ENCODE assay signal across 8 cellular contexts in the genomic region with DNA sequence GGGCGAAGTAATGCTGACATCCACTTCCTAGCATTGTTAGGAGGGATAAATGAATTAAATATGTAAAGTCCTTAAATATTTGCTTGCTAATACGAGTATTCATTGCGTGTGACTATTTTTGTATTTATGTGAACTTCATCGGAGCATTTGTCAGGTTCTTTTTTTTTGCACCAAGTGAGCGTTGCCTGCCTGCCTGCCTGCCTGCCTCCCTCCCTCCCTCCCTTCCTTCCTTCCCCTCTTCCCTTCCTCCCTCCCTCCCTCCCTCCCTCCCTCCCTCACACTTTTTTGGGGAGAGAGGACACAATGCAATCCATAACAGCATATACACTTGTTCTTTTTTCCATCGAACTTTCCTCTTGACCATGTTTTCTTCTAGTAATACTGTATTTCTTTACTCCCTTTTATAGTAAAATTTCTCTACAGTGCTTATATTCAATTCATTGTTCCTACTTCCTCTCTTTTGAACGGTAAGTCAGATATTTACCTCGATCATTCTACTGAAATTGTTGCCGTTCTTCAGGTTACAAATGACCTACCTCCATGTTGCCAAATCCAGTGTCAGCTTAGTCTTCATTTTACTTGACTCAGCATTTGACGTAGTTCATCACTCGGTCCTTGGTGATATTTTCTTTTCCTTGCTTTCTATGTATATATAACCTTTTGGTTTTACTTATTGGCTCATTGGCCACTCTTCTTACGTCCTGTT. TPM values are rescaled to one million over a fixed set of nuclear protein-coding genes. Genes with fewer than 3 reads are reported as not detected.
DNase-seq lines count a peak whose midpoint lies in the region; ATAC-seq, FAIRE-seq and TF ChIP-seq lines count a peak whose summit lies in the region.

No MANE protein-coding gene starts in this region.

- H3K36me3 ChIP-seq in mammary epithelial cell (ENCODE audit: insufficient read depth, low read length) (no peaks in the 10 kb centered on the region), keratinocyte (ENCODE audit: control insufficient read depth in 2 of 2, extremely low read depth in 1 of 2, insufficient read depth in 2 of 2, low read length in 2 of 2) (no peaks in the 10 kb centered on the region)

- H4K20me1 ChIP-seq in mammary epithelial cell (ENCODE audit: insufficient read depth, low read length) (no peaks in the 10 kb centered on the region), keratinocyte (ENCODE audit: control insufficient read depth, extremely low read depth, insufficient read depth, low read length) (no peaks in the 10 kb centered on the region)

- H3K27me3 Mint-ChIP-seq in stimulated activated naive B cell treated with anti-CD40 and anti-IgM and Interleukin-4, amounts not matched to agents 10 μg/mL and 1 μg/mL and 100 μg/mL, for 72 hours = peaks cover 5 to 6% of the 10 kb centered on the region in 2 donors

- H3K4me1 Mint-ChIP-seq in stimulated activated naive B cell treated with anti-CD40 and anti-IgM and Interleukin-4, amounts not matched to agents 10 μg/mL and 1 μg/mL and 100 μg/mL, for 72 hours = peaks cover 4 to 8% of the 10 kb centered on the region in 2 donors

- no peak for ATAC-seq in stimulated activated naive B cell treated with anti-CD40 and anti-IgM and Interleukin-4, amounts not matched to agents 10 μg/mL and 1 μg/mL and 100 μg/mL, for 72 hours (replicated peaks)

- H3K9me3 Mint-ChIP-seq in stimulated activated naive B cell treated with anti-CD40 and anti-IgM and Interleukin-4, amounts not matched to agents 10 μg/mL and 1 μg/mL and 100 μg/mL, for 72 hours = no peaks in the 10 kb centered on the region

- POLR2A ChIA-PET in GM10248 (lab: Yijun Ruan, JAX) = no interaction called here

- peak overlapping the region; percentile 97 for H2AFZ ChIP-seq in mammary epithelial cell (ENCODE audit: low read depth, low read length)
- H2AFZ ChIP-seq in keratinocyte (ENCODE audit: control insufficient read depth, low read length) = peak overlapping the region; percentile 93

- intact Hi-C loops in mammary epithelial cell (cut with micrococcal nuclease) = loop anchor here (1.0 to 2.0 kb wide), 2 partner anchors 34 to 69 kb away; no protein-coding TSS in a partner anchor

- H3K9me3 ChIP-seq in mammary epithelial cell (replicated peaks; ENCODE audit: insufficient read depth, low read length) (no peaks in the 10 kb centered on the region), keratinocyte (ENCODE audit: control insufficient read depth, low read depth, low read length) (no peaks in the 10 kb centered on the region)

- dilution Hi-C loops in mammary epithelial cell (cut with HindIII; ENCODE audit: low sequenced_read_pairs) (no loop called here), keratinocyte (cut with MboI; ENCODE audit: extremely low pct_ligation_motif_present, low sequenced_read_pairs) (no loop called here)

- TF ChIP-seq CTCF in mammary epithelial cell (conservative IDR thresholded peaks at IDR 0.05 in 1 of 2, IDR thresholded peaks at IDR 0.05 in 1 of 2; ENCODE audit: extremely low read depth in 1 of 2, insufficient read depth in 1 of 2, low read depth in 1 of 2, low read length in 2 of 2) = no peak
- TF ChIP-seq CTCF in keratinocyte (optimal IDR thresholded peaks at IDR 0.05 in 1 of 3, IDR thresholded peaks at IDR 0.05 in 1 of 3, conservative IDR thresholded peaks at IDR 0.05 in 1 of 3; ENCODE audit: extremely low read depth in 1 of 3, insufficient read depth in 2 of 3, low read length in 3 of 3) = no peak
- TF ChIP-seq CTCF in GM10248 (IDR thresholded peaks at IDR 0.05; ENCODE audit: control extremely low read depth, extremely low read depth, low read depth, missing control alignments) = no peak

- no TSS peak for BruUV-seq in mammary epithelial cell (replicated peaks; lab: Mats Ljungman, UMichigan)

- peak; percentile 38 for DNase-seq in A172 (ENCODE audit: low spot score)
- peak; percentile 74 for DNase-seq in G401 (ENCODE audit: low spot score)
- peak; percentile 22 for DNase-seq in NCI-H345 (lab: John Stamatoyannopoulos, UW)
- no peak for DNase-seq in mammary epithelial cell
- DNase-seq in keratinocyte (ENCODE audit: low read depth, low spot score) = no peak
- no peak for DNase-seq in stimulated activated naive B cell treated with anti-CD40 and anti-IgM and Interleukin-4, amounts not matched to agents 10 μg/mL and 1 μg/mL and 100 μg/mL, for 72 hours
- no peak for DNase-seq in GM10248 (ENCODE audit: extremely low spot score)
- no peak for DNase-seq in urothelium cell line (ENCODE audit: low spot score)

- H3K4me1 ChIP-seq in mammary epithelial cell (ENCODE audit: insufficient read depth, low read length) (no peaks in the 10 kb centered on the region), keratinocyte (ENCODE audit: control insufficient read depth, extremely low read depth, insufficient read depth, low read length) (peaks cover 4% of the 10 kb centered on the region)

- FAIRE-seq in keratinocyte (lab: Jason Lieb, UNC) = peak; percentile 55
- FAIRE-seq in urothelium cell line (lab: Jason Lieb, UNC) = no peak

- H3K27ac ChIP-seq in mammary epithelial cell (ENCODE audit: insufficient read depth, low read depth, low read length) = peak overlapping the region; percentile 89
- peak overlapping the region; percentile 62 for H3K27ac ChIP-seq in keratinocyte (ENCODE audit: control insufficient read depth, insufficient read depth, low read length)

- CTCF ChIA-PET in mammary epithelial cell (lab: Charles Lee; ENCODE audit: low non-redundant PET) = no interaction called here
- CTCF ChIA-PET in GM10248 (lab: Yijun Ruan, JAX) = no interaction called here

- in situ Hi-C loops in G401 (cut with HindIII; ENCODE audit: low sequenced_read_pairs) = no loop called here
- in situ Hi-C loops in mammary epithelial cell (cut with MboI; ENCODE audit: low sequenced_read_pairs in 2 of 2) = no loop called here

- WGBS in mammary epithelial cell (ENCODE audit: low coverage, missing lambda C conversion rate) = 21% methylated on average over 11 of the region's 12 CpGs

- H3K4me2 ChIP-seq in mammary epithelial cell (ENCODE audit: insufficient read depth, low read depth, low read length) (peak overlapping the region; percentile 93), keratinocyte (ENCODE audit: control insufficient read depth, extremely low read depth, insufficient read depth, low read depth, low read length) (peak overlapping the region; percentile 90)

- H3K27me3 ChIP-seq in mammary epithelial cell (ENCODE audit: insufficient read depth, low read length) = no peaks in the 10 kb centered on the region
- no peaks in the 10 kb centered on the region for H3K27me3 ChIP-seq in keratinocyte (ENCODE audit: control insufficient read depth, extremely low read depth, insufficient read depth, low read length)

- peak overlapping the region; percentile 99 for H3K27ac Mint-ChIP-seq in stimulated activated naive B cell treated with anti-CD40 and anti-IgM and Interleukin-4, amounts not matched to agents 10 μg/mL and 1 μg/mL and 100 μg/mL, for 72 hours

- H3K79me2 ChIP-seq in mammary epithelial cell (ENCODE audit: insufficient read depth, low read length) = peaks cover 9% of the 10 kb centered on the region
- no peaks in the 10 kb centered on the region for H3K79me2 ChIP-seq in keratinocyte (ENCODE audit: control insufficient read depth, insufficient read depth, low read length)

- H3K9me1 ChIP-seq in keratinocyte (ENCODE audit: control insufficient read depth, extremely low read depth, insufficient read depth, low read length) = no peaks in the 10 kb centered on the region

- H3K36me3 Mint-ChIP-seq in stimulated activated naive B cell treated with anti-CD40 and anti-IgM and Interleukin-4, amounts not matched to agents 10 μg/mL and 1 μg/mL and 100 μg/mL, for 72 hours = peaks cover 5 to 8% of the 10 kb centered on the region in 2 donors

- H3K4me3 ChIP-seq in mammary epithelial cell (replicated peaks in 1 of 3; ENCODE audit: insufficient read depth in 1 of 3, low read depth in 2 of 3, low read length in 3 of 3) = peak overlapping the region; percentile 65 to 99 (median 78)
- peak overlapping the region; percentile 53 to 72 (median 57) for H3K4me3 ChIP-seq in keratinocyte (ENCODE audit: control insufficient read depth in 2 of 3, extremely low read depth in 1 of 3, insufficient read depth in 2 of 3, low read depth in 1 of 3, low read length in 3 of 3)

- H3K9ac ChIP-seq in mammary epithelial cell (ENCODE audit: insufficient read depth, low read length) = peak overlapping the region; percentile 92
- peak overlapping the region; percentile 70 for H3K9ac ChIP-seq in keratinocyte (ENCODE audit: control insufficient read depth, extremely low read depth, insufficient read depth, low read length)

- H3K4me3 Mint-ChIP-seq in stimulated activated naive B cell treated with anti-CD40 and anti-IgM and Interleukin-4, amounts not matched to agents 10 μg/mL and 1 μg/mL and 100 μg/mL, for 72 hours = peak overlapping the region; percentile 95 to 98

RNA-seq across cellular contexts. Expression of a gene that starts 0.9 kb away (rescaled TPM):
- 7.4 and 17.5 TPM in 2 replicates for total RNA-seq in A172 (2014; rRNA removed; shearing (Covaris generic))
- 1.0 and 3.6 TPM in 2 replicates for total RNA-seq in G401 (2014; rRNA removed; shearing (Covaris generic))
- 1 to 10 TPM; 2.7 to 4.2 TPM for total RNA-seq in mammary epithelial cell
- polyA plus RNA-seq in mammary epithelial cell (0.46 TPM), keratinocyte (0.43 to 1.1 TPM (median 0.58 TPM) in 3 replicates)
- polyA minus RNA-seq in mammary epithelial cell (not detected), keratinocyte (1.0 to 2.6 TPM in 2 of 3 replicates, not detected in the other)
- 4.2 TPM for polyA plus RNA-seq in keratinocyte (2011; ENCODE audit: low read depth)
- polyA plus RNA-seq in keratinocyte (2011; cell fraction: cytosol; rRNA removed) = 0.25 and 0.32 TPM in 2 replicates
- polyA plus RNA-seq in keratinocyte (2011; cell fraction: nucleus; rRNA removed) = 1.5 TPM in 2 replicates
- 0.36 and 1.3 TPM in 2 replicates for polyA plus RNA-seq in keratinocyte (2012; ENCODE audit: low replicate concordance)
- not detected for polyA minus RNA-seq in keratinocyte (2011; cell fraction: cytosol; rRNA and poly(A)+ RNA removed)
- 2.3 and 3.1 TPM in 2 replicates for polyA minus RNA-seq in keratinocyte (2011; cell fraction: nucleus; rRNA and poly(A)+ RNA removed)

Comparison
In these comparisons a context has a peak if more than half of its experiments do, and no peak if none do; other contexts are left out.
1. DNase-seq: peak in A172 (single experiment), G401 (single experiment) and NCI-H345 (single experiment); none in mammary epithelial cell (single experiment), keratinocyte (single experiment), stimulated activated naive B cell treated with anti-CD40 and anti-IgM and Interleukin-4, amounts not matched to agents 10 μg/mL and 1 μg/mL and 100 μg/mL, for 72 hours (single experiment), GM10248 (single experiment) and urothelium cell line (single experiment).